ENCODE assay signal across 13 cellular contexts in the genomic region with DNA sequence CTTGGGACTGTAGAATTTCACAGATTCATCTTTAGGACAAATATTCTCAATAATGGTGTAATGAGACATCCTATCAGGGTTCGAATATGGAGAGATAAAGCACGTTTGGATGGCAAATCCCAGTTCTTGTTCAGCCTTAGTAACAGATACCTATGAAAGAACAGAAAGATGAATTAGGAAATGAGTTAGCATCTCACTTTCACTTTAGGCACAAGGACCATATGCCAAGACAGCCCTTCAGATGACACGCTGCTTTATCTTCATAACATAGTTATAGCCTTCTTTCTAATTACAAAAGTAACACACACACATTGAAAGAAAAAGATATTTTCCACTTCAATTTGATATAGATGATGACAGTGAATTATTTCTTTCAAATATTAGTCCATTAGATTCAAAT.
DNase-seq lines count a peak whose midpoint lies in the region; ATAC-seq and TF ChIP-seq lines count a peak whose summit lies in the region.
"Had no signal": no experiment of that assay in that cellular context is flagged by ENCODE, and none has a peak within 500 bp of the region (broad histone marks: within the 10 kb centered on the region; RNA-seq: fewer than 3 reads in every experiment).

No MANE protein-coding gene starts in this region.

- no peak for TF ChIP-seq CTCF in tibial nerve (IDR thresholded peaks at IDR 0.05)

- H3K36me3 ChIP-seq in mesenchymal stem cell (ENCODE audit: control insufficient read depth in 1 of 2, insufficient read depth in 2 of 2, low read depth in 1 of 2, low read length in 2 of 2) (peaks cover 14 to 99% of the 10 kb centered on the region in 2 experiments), tibial nerve (peaks cover 0 to 74% (median 0%) of the 10 kb centered on the region in 3 donors)

- WGBS in mesenchymal stem cell = 100% methylated on average over 3 of the region's 3 CpGs
- 77 to 82% methylated on average over 3 of the region's 3 CpGs for WGBS in tibial nerve, 2 donors

- no peak overlapping the region for H2BK15ac ChIP-seq in mesenchymal stem cell (ENCODE audit: low read depth, poor library complexity, severe bottlenecking)

- H3K18ac ChIP-seq in mesenchymal stem cell (ENCODE audit: low read depth in 1 of 2, low read length in 2 of 2) = no peak overlapping the region

- no peak overlapping the region for H2AFZ ChIP-seq in mesenchymal stem cell (ENCODE audit: low read depth, low read length)

- no peak overlapping the region for H3K27ac ChIP-seq in mesenchymal stem cell (ENCODE audit: low read length, poor library complexity, severe bottlenecking)
- peak overlapping the region; percentile 60 to 89 (median 74) for H3K27ac ChIP-seq in tibial nerve
- H3K27ac ChIP-seq: RWPE1 had no signal

- no peak overlapping the region for H3K23ac ChIP-seq in mesenchymal stem cell (ENCODE audit: low read length in 2 of 2)

- no peak overlapping the region for H3K14ac ChIP-seq in mesenchymal stem cell (ENCODE audit: low read length in 2 of 2)

- H2AK5ac ChIP-seq in mesenchymal stem cell (ENCODE audit: low read length, severe bottlenecking) = no peak overlapping the region

- H3K27me3 Mint-ChIP-seq in activated naive CD4-positive, alpha-beta T cell treated with anti-CD3 and anti-CD28 coated beads, Interleukin-2, amount 50 U/mL, for 24 hours = no peaks in the 10 kb centered on the region
- H3K27me3 Mint-ChIP-seq in T-helper 17 cell = no peaks in the 10 kb centered on the region

- H2BK5ac ChIP-seq in mesenchymal stem cell (ENCODE audit: low read depth, low read length, poor library complexity, severe bottlenecking) = no peak overlapping the region

- H4K91ac ChIP-seq in mesenchymal stem cell (ENCODE audit: low read length) = no peak overlapping the region

- no peak overlapping the region for H3K4me3 Mint-ChIP-seq in activated naive CD4-positive, alpha-beta T cell treated with anti-CD3 and anti-CD28 coated beads, Interleukin-2, amount 50 U/mL, for 24 hours
- no peak overlapping the region for H3K4me3 Mint-ChIP-seq in T-helper 17 cell

- peaks cover 2% of the 10 kb centered on the region for H3K4me1 ChIP-seq in mesenchymal stem cell (ENCODE audit: control insufficient read depth, insufficient read depth, low read depth, low read length)
- H3K4me1 ChIP-seq in tibial nerve = peaks cover 0 to 43% (median 0%) of the 10 kb centered on the region in 4 donors

- H3K4ac ChIP-seq in mesenchymal stem cell (ENCODE audit: low read depth in 1 of 2, low read length in 2 of 2) = no peak overlapping the region

- H3K9me3 ChIP-seq in T-helper 17 cell (ENCODE audit: control insufficient read depth, low read length, poor library complexity, severe bottlenecking) (no peaks in the 10 kb centered on the region), mesenchymal stem cell (ENCODE audit: control insufficient read depth, low read length) (no peaks in the 10 kb centered on the region), tibial nerve (no peaks in the 10 kb centered on the region)
- H3K9me3 ChIP-seq: testis had no signal

- TF ChIP-seq POLR2A in tibial nerve (IDR thresholded peaks at IDR 0.05) = no peak

- peaks cover 20% of the 10 kb centered on the region for H3K4me1 Mint-ChIP-seq in activated naive CD4-positive, alpha-beta T cell treated with anti-CD3 and anti-CD28 coated beads, Interleukin-2, amount 50 U/mL, for 24 hours
- peaks cover 27% of the 10 kb centered on the region for H3K4me1 Mint-ChIP-seq in T-helper 17 cell

- peak overlapping the region; percentile 39 for H3K27ac Mint-ChIP-seq in activated naive CD4-positive, alpha-beta T cell treated with anti-CD3 and anti-CD28 coated beads, Interleukin-2, amount 50 U/mL, for 24 hours
- peak overlapping the region; percentile 67 for H3K27ac Mint-ChIP-seq in T-helper 17 cell

- H3K9me3 Mint-ChIP-seq in activated naive CD4-positive, alpha-beta T cell treated with anti-CD3 and anti-CD28 coated beads, Interleukin-2, amount 50 U/mL, for 24 hours = no peaks in the 10 kb centered on the region

- H3K36me3 Mint-ChIP-seq in activated naive CD4-positive, alpha-beta T cell treated with anti-CD3 and anti-CD28 coated beads, Interleukin-2, amount 50 U/mL, for 24 hours = peaks cover 18% of the 10 kb centered on the region
- peaks cover 14% of the 10 kb centered on the region for H3K36me3 Mint-ChIP-seq in T-helper 17 cell (ENCODE audit: low read depth)

- peak overlapping the region; percentile 93 for H3K9ac ChIP-seq in mesenchymal stem cell (ENCODE audit: low read length)

- H3K4me2 ChIP-seq in mesenchymal stem cell (ENCODE audit: low read length, poor library complexity, severe bottlenecking) = no peak overlapping the region

- no peak for DNase-seq in activated naive CD4-positive, alpha-beta T cell (lab: John Stamatoyannopoulos, UW)
- DNase-seq in T-helper 17 cell (no peak), mesenchymal stem cell (peak; percentile 24), tibial nerve (ENCODE audit: low spot score in 2 of 2) (no peak)
- DNase-seq in stimulated activated CD4-positive, alpha-beta T cell treated with anti-CD3 and anti-CD28 coated beads, Interleukin-15, amount 100 ng/mL, for 24 hours = no peak
- DNase-seq: cortex of kidney, kidney glomerular epithelial cell, NCI-H345 had no signal

- H3K27me3 ChIP-seq in mesenchymal stem cell (ENCODE audit: control insufficient read depth in 1 of 2, insufficient read depth in 1 of 2, low read length in 2 of 2) = no peaks in the 10 kb centered on the region
- H3K27me3 ChIP-seq in tibial nerve = no peaks in the 10 kb centered on the region
- H3K27me3 ChIP-seq: testis had no signal

- no peak overlapping the region for H4K8ac ChIP-seq in mesenchymal stem cell (ENCODE audit: low read length)

- H3K4me3 ChIP-seq in mesenchymal stem cell (ENCODE audit: insufficient read depth in 1 of 2, low read depth in 1 of 2, low read length in 2 of 2) = peak overlapping the region in 1 of 2 experiments; percentile 48
- H3K4me3 ChIP-seq in tibial nerve = no peak overlapping the region
- H3K4me3 ChIP-seq: testis had no signal

- H3K79me1 ChIP-seq in mesenchymal stem cell (replicated peaks; ENCODE audit: low read length, poor library complexity, severe bottlenecking) = no peaks in the 10 kb centered on the region

- ATAC-seq in T-helper 17 cell (no peak), HG03095 (IDR thresholded peaks at IDR 0.05; ENCODE audit: unreplicated experiment) (no peak), GM21529 (IDR thresholded peaks at IDR 0.05; ENCODE audit: unreplicated experiment) (no peak)

- no peak overlapping the region for H2BK120ac ChIP-seq in mesenchymal stem cell (ENCODE audit: low read depth, low read length)

- no peak overlapping the region for H2BK12ac ChIP-seq in mesenchymal stem cell (ENCODE audit: low read length in 2 of 2)

- no peak for TF ChIP-seq EP300 in tibial nerve (IDR thresholded peaks at IDR 0.05)
